ENCODE assay signal across 8 cellular contexts in the genomic region with DNA sequence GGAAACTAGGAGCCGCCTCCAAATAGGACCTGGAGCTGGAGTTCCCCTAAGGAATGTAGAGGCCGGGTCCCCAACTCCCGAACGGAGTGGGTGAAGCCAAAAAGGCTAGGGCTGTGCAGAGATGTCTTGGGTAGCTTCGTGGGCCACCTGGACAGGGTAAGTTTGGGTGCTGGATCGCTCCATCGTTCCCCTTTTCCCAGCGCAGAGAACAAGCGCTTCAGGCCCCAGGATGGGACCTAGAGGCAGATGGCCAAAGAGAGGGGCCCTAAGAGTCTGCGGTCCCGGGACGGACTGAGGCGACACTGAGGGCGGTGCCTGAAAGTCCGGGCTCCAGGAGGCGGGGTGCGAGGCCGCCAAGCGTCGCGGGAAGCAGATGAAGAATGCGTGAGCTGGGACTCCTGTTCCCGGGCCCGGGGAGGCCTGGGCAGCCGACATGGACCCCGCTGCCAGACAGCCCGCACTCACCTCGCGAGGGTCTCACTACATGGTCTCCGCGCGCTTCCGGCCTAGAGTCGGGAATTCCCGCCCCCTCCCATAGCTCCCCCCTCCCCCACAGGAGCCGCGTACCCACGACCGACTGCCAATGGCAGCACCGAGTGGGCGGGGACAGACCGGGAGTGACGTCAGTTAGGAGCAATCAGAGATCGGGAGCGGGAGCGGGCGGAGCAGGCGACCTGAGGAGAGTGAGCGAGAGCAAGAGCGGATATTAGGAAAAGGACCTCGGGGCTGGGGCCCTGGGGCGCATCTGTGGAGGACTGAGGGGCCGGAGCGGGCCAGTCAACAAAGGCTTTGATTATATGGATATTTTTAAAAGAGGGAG. TPM values are rescaled to one million over a fixed set of nuclear protein-coding genes. Genes with fewer than 3 reads are reported as not detected.
DNase-seq lines count a peak whose midpoint lies in the region; ATAC-seq and TF ChIP-seq lines count a peak whose summit lies in the region.

A gene with protein sequence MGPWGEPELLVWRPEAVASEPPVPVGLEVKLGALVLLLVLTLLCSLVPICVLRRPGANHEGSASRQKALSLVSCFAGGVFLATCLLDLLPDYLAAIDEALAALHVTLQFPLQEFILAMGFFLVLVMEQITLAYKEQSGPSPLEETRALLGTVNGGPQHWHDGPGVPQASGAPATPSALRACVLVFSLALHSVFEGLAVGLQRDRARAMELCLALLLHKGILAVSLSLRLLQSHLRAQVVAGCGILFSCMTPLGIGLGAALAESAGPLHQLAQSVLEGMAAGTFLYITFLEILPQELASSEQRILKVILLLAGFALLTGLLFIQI (minus strand): TSS at position 508 of the 820 bp plus-strand sequence. CDS start 822 bp downstream, outside the sequence.

- H3K9me3 ChIP-seq in parathyroid adenoma (ENCODE audit: control insufficient read depth, low read length) = no peaks in the 10 kb centered on the region
- no peaks in the 10 kb centered on the region for H3K9me3 ChIP-seq in tibial artery

- H3K36me3 ChIP-seq in parathyroid adenoma (ENCODE audit: control insufficient read depth, insufficient read depth, low read length) = no peaks in the 10 kb centered on the region
- peaks cover 0 to 16% (median 12%) of the 10 kb centered on the region in 3 donors for H3K36me3 ChIP-seq in tibial artery

- peak within 1 kb of the TSS; percentile 86 for H3K27ac ChIP-seq in parathyroid adenoma
- H3K27ac ChIP-seq in tibial artery = peak within 1 kb of the TSS; percentile 89 to 95

- peak within 1 kb of the TSS; percentile 84 for H2AFZ ChIP-seq in parathyroid adenoma

- no peaks in the 10 kb centered on the region for H3K27me3 ChIP-seq in parathyroid adenoma (ENCODE audit: control insufficient read depth, insufficient read depth, low read length)
- H3K27me3 ChIP-seq in tibial artery = no peaks in the 10 kb centered on the region

- TF ChIP-seq CTCF in GM10248 (IDR thresholded peaks at IDR 0.05; ENCODE audit: control extremely low read depth, extremely low read depth, low read depth, missing control alignments) (no peak), parathyroid adenoma (IDR thresholded peaks at IDR 0.05) (no peak), tibial artery (IDR thresholded peaks at IDR 0.05) (no peak)

- peaks cover 3% of the 10 kb centered on the region for H3K79me2 ChIP-seq in parathyroid adenoma

- POLR2A ChIA-PET in GM10248 (lab: Yijun Ruan, JAX) = interaction anchor here (1.1 to 2.1 kb wide), 6 partner anchors 10 to 27 kb away, joined by 3 to 14 read pairs (median 4); partner anchors contain the start of genes DENND4B, JTB, RAB13 and RPS27
- POLR2A ChIA-PET in T-cell (lab: Charles Lee) = interaction anchor here (0.5 to 0.6 kb wide), 4 partner anchors 14 to 1953 kb away, joined by 3 read pairs; no protein-coding TSS in a partner anchor

- H3K27ac Mint-ChIP-seq in T-cell = peak within 1 kb of the TSS; percentile 94
- peak within 1 kb of the TSS; percentile 94 for H3K27ac Mint-ChIP-seq in activated naive CD8-positive, alpha-beta T cell treated with anti-CD3 and anti-CD28 coated beads, Interleukin-2, amount 50 U/mL, for 24 hours

- no peaks in the 10 kb centered on the region for H3K9me3 Mint-ChIP-seq in T-cell
- H3K9me3 Mint-ChIP-seq in activated naive CD8-positive, alpha-beta T cell treated with anti-CD3 and anti-CD28 coated beads, Interleukin-2, amount 50 U/mL, for 24 hours = no peaks in the 10 kb centered on the region

- peak within 1 kb of the TSS; percentile 98 for H3K4me2 ChIP-seq in parathyroid adenoma (ENCODE audit: low read length)

- intact Hi-C loops in Right ventricle myocardium superior (cut with DNase I) (no loop called here), tibial artery (cut with DNase I; ENCODE audit: low total_unique reads) (no loop called here)

- H3K27me3 Mint-ChIP-seq in T-cell = no peaks in the 10 kb centered on the region
- no peaks in the 10 kb centered on the region for H3K27me3 Mint-ChIP-seq in activated naive CD8-positive, alpha-beta T cell treated with anti-CD3 and anti-CD28 coated beads, Interleukin-2, amount 50 U/mL, for 24 hours

- peak; percentile 91 for DNase-seq in GM10248 (ENCODE audit: extremely low spot score)
- peak; percentile 92 for DNase-seq in NCI-H146 treated with DMSO at 0.1 percent for 48 hours (lab: John Stamatoyannopoulos, UW; ENCODE audit: unreplicated experiment)
- peak; percentile 75 to 96 (median 88) for DNase-seq in T-cell
- DNase-seq in activated naive CD8-positive, alpha-beta T cell treated with anti-CD3 and anti-CD28 coated beads, Interleukin-2, amount 50 U/mL, for 24 hours = peak; percentile 97
- DNase-seq in Right ventricle myocardium superior = peak; percentile 99
- peak; percentile 99 to 100 for DNase-seq in tibial artery

- H3K36me3 Mint-ChIP-seq in T-cell = no peaks in the 10 kb centered on the region
- peaks cover 16% of the 10 kb centered on the region for H3K36me3 Mint-ChIP-seq in activated naive CD8-positive, alpha-beta T cell treated with anti-CD3 and anti-CD28 coated beads, Interleukin-2, amount 50 U/mL, for 24 hours (ENCODE audit: low read depth)

- ATAC-seq in HG02763 (IDR thresholded peaks at IDR 0.05; ENCODE audit: unreplicated experiment) (peak; percentile 48), T-cell (replicated peaks in 1 of 4) (peak; percentile 52 to 61 (median 53)), Right ventricle myocardium superior (ENCODE audit: poor library complexity) (peak; percentile 84)
- ATAC-seq in activated naive CD8-positive, alpha-beta T cell treated with anti-CD3 and anti-CD28 coated beads, Interleukin-2, amount 50 U/mL, for 24 hours = peak; percentile 44

- H3K9ac ChIP-seq in parathyroid adenoma = peak within 1 kb of the TSS; percentile 72

- H3K4me1 Mint-ChIP-seq in T-cell = peaks cover 57 to 71% (median 60%) of the 10 kb centered on the region in 3 donors
- H3K4me1 Mint-ChIP-seq in activated naive CD8-positive, alpha-beta T cell treated with anti-CD3 and anti-CD28 coated beads, Interleukin-2, amount 50 U/mL, for 24 hours = peaks cover 63% of the 10 kb centered on the region

- H3K4me3 ChIP-seq in parathyroid adenoma (ENCODE audit: low read depth, low read length) (peak within 1 kb of the TSS; percentile 90), tibial artery (peak within 1 kb of the TSS; percentile 71 to 72)

- peaks cover 9% of the 10 kb centered on the region for H3K4me1 ChIP-seq in parathyroid adenoma
- peaks cover 0 to 58% (median 48%) of the 10 kb centered on the region in 4 donors for H3K4me1 ChIP-seq in tibial artery

- peak within 1 kb of the TSS; percentile 83 to 90 (median 87) for H3K4me3 Mint-ChIP-seq in T-cell
- H3K4me3 Mint-ChIP-seq in activated naive CD8-positive, alpha-beta T cell treated with anti-CD3 and anti-CD28 coated beads, Interleukin-2, amount 50 U/mL, for 24 hours = peak within 1 kb of the TSS; percentile 89

- CTCF ChIA-PET in GM10248 (lab: Yijun Ruan, JAX) (interaction anchor here (0.8 to 4.3 kb wide), 15 partner anchors 8 to 611 kb away, joined by 3 to 23 read pairs (median 4); partner anchors contain the start of genes DENND4B, JTB, RAB13 and RPS27), T-cell (lab: Charles Lee) (interaction anchor here in 1 of 2 donors (0.6 to 2.0 kb wide), 5 partner anchors 14 to 166 kb away, joined by 3 to 11 read pairs (median 3); partner anchors contain the start of genes DENND4B and JTB)

RNA-seq across cellular contexts. Expression of the gene that starts here (rescaled TPM):
- total RNA-seq in T-cell (10 to 100 TPM; 15.1 to 22.0 (median 16.4) TPM), Right ventricle myocardium superior (46.9 TPM)

Comparison
In these comparisons a context has a peak if more than half of its experiments do, and no peak if none do; other contexts are left out.
1. Peak in every context shown above with its lines: DNase-seq, ATAC-seq, H3K4me3 ChIP-seq and H3K27ac ChIP-seq.